Comparison of ENCODE assay signal across 8 cellular contexts in genomic region chr4:65407483-65407882, GRCh38.
"Had no signal": no experiment of that assay in that cellular context is flagged by ENCODE, and none has a peak within 500 bp of the region (broad histone marks: within the 10 kb centered on the region; RNA-seq: fewer than 3 reads in every experiment).

No MANE protein-coding gene starts in this region.

- H3K9me3 Mint-ChIP-seq: HFFc6 had no signal

- DNase-seq: GM23248, GOT3, H7, HFFc6, KBM-7 had no signal

- ATAC-seq: HCT116, HepG2 had no signal

- FAIRE-seq: HepG2 had no signal

- H3K36me3 Mint-ChIP-seq: IgD-negative memory B cell had no signal

- H3K4me1 Mint-ChIP-seq: IgD-negative memory B cell had no signal

- H3K4me3 Mint-ChIP-seq: HFFc6, IgD-negative memory B cell had no signal

- H3K27me3 Mint-ChIP-seq: IgD-negative memory B cell had no signal

- H3K27ac Mint-ChIP-seq: HFFc6, IgD-negative memory B cell had no signal
